In the genomic region with DNA sequence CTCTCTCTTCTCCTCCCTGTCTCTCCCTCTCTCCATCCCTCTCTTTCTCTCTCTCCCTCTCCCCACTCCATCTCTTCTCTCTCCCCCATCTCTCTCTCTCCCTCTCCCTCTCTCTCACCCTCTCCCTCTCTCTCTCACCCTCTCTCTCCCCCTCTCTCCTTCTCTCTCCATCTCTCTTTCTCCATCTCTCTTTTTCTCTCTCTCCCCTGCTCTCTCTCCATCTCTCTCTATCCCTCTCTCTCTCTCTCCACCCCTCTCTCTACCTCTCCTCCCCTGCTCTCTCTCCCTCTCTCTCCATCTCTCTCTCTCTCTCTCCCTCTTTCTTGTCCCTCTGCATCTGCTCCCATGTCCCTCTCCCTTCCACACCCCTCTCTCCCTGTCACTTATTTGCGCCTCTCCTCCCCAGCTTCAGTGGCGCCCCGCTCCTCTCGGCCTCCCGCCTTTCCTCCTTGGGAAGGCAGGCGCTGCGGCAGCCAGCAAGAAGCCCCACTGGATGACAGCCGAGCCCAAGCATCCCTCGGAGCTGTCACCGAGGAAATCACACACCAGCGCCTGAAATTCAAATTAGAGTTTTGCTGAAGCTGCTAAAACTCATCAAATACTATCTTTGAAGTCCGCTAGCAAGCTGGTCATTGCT, we compare ENCODE assay signal across 2 cellular contexts.
TF ChIP-seq lines count a peak whose summit lies in the region.

No MANE protein-coding gene starts in this region.

TF ChIP-seq in K562, 482 proteins besides CTCF, POLR2A, EP300 and RAD21:
- TF ChIP-seq ZBTB12 (CRISPR knock-in tag; IDR thresholded peaks at IDR 0.05) (no peak), ZNF316 (IDR thresholded peaks at IDR 0.05) (peak; percentile 2; the same call in 1 of the 2 replicates)

TF ChIP-seq in neural cell, 6 proteins besides CTCF, POLR2A, EP300 and RAD21:
- TF ChIP-seq POLR2AphosphoS5 (IDR thresholded peaks at IDR 0.05) (peak; percentile 36), EZH2 (IDR thresholded peaks at IDR 0.05; ENCODE audit: borderline replicate concordance, insufficient read depth, low read length, poor library complexity, severe bottlenecking) (no peak), MXI1 (conservative IDR thresholded peaks at IDR 0.05; ENCODE audit: poor library complexity, severe bottlenecking) (no peak), SMC3 (conservative IDR thresholded peaks at IDR 0.05; ENCODE audit: poor library complexity) (peak; percentile 37), TAF1 (IDR thresholded peaks at IDR 0.05; ENCODE audit: low read depth) (no peak)
- TF ChIP-seq, protein P1, sequence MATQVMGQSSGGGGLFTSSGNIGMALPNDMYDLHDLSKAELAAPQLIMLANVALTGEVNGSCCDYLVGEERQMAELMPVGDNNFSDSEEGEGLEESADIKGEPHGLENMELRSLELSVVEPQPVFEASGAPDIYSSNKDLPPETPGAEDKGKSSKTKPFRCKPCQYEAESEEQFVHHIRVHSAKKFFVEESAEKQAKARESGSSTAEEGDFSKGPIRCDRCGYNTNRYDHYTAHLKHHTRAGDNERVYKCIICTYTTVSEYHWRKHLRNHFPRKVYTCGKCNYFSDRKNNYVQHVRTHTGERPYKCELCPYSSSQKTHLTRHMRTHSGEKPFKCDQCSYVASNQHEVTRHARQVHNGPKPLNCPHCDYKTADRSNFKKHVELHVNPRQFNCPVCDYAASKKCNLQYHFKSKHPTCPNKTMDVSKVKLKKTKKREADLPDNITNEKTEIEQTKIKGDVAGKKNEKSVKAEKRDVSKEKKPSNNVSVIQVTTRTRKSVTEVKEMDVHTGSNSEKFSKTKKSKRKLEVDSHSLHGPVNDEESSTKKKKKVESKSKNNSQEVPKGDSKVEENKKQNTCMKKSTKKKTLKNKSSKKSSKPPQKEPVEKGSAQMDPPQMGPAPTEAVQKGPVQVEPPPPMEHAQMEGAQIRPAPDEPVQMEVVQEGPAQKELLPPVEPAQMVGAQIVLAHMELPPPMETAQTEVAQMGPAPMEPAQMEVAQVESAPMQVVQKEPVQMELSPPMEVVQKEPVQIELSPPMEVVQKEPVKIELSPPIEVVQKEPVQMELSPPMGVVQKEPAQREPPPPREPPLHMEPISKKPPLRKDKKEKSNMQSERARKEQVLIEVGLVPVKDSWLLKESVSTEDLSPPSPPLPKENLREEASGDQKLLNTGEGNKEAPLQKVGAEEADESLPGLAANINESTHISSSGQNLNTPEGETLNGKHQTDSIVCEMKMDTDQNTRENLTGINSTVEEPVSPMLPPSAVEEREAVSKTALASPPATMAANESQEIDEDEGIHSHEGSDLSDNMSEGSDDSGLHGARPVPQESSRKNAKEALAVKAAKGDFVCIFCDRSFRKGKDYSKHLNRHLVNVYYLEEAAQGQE (IDR thresholded peaks at IDR 0.05; ENCODE audit: borderline replicate concordance): peak; percentile 20
